In genomic region chr3:142802891-142803290, GRCh38 we compare ENCODE assay signal across 17 cellular contexts.
A peak's percentile ranks its signal among the peaks of the same experiment; 100 is the strongest.
DNase-seq lines count a peak whose midpoint lies in the region; ATAC-seq, FAIRE-seq and TF ChIP-seq lines count a peak whose summit lies in the region.
"Had no signal": no experiment of that assay in that cellular context is flagged by ENCODE, and none has a peak within 500 bp of the region (broad histone marks: within the 10 kb centered on the region; RNA-seq: fewer than 3 reads in every experiment).

No MANE protein-coding gene starts in this region.

- TF ChIP-seq CTCF in A549 (IDR thresholded peaks at IDR 0.05) = no peak
- TF ChIP-seq CTCF in PC-3 (conservative IDR thresholded peaks at IDR 0.05; ENCODE audit: low read depth, low read length) = no peak
- TF ChIP-seq CTCF in bronchial epithelial cell (IDR thresholded peaks at IDR 0.05; ENCODE audit: insufficient read depth, low read length, severe bottlenecking) = no peak

- H3K9me3 ChIP-seq in A549 (no peaks in the 10 kb centered on the region), PC-3 (ENCODE audit: low read length) (no peaks in the 10 kb centered on the region), mesenchymal stem cell (ENCODE audit: control insufficient read depth, low read length) (no peaks in the 10 kb centered on the region)
- H3K9me3 ChIP-seq: BE2C had no signal

- H3K4me2 ChIP-seq in A549 (no peak overlapping the region), PC-3 (ENCODE audit: low read length) (peak overlapping the region; percentile 34; the same call in 1 of the 2 replicates), mesenchymal stem cell (ENCODE audit: low read length, poor library complexity, severe bottlenecking) (no peak overlapping the region), mesendoderm (ENCODE audit: low read length) (no peak overlapping the region)
- H3K4me2 ChIP-seq: KMS-11 had no signal

- no peak overlapping the region for H2BK15ac ChIP-seq in mesenchymal stem cell (ENCODE audit: low read depth, poor library complexity, severe bottlenecking)
- no peak overlapping the region for H2BK15ac ChIP-seq in mesendoderm (replicated peaks; ENCODE audit: low read depth)

- H3K4ac ChIP-seq in mesenchymal stem cell (ENCODE audit: low read depth in 1 of 2, low read length in 2 of 2) (no peak overlapping the region), mesendoderm (ENCODE audit: low read depth, low read length) (no peak overlapping the region)

- H3K27me3 ChIP-seq in PC-3 (ENCODE audit: low read length) (no peaks in the 10 kb centered on the region), bronchial epithelial cell (ENCODE audit: control insufficient read depth, insufficient read depth, low read length) (no peaks in the 10 kb centered on the region), mesenchymal stem cell (ENCODE audit: control insufficient read depth in 1 of 2, insufficient read depth in 1 of 2, low read length in 2 of 2) (no peaks in the 10 kb centered on the region), mesendoderm (ENCODE audit: insufficient read depth, low read length, poor library complexity) (no peaks in the 10 kb centered on the region)
- H3K27me3 ChIP-seq: BE2C had no signal

- H2AK5ac ChIP-seq in mesenchymal stem cell (ENCODE audit: low read length, severe bottlenecking) (no peak overlapping the region), mesendoderm (ENCODE audit: low read length) (no peak overlapping the region)

- H4K8ac ChIP-seq in mesenchymal stem cell (ENCODE audit: low read length) (no peak overlapping the region), mesendoderm (ENCODE audit: low read depth, low read length) (no peak overlapping the region)

- H3K56ac ChIP-seq in mesendoderm (ENCODE audit: low read length) = no peak overlapping the region

- no peak overlapping the region for H3K14ac ChIP-seq in mesenchymal stem cell (ENCODE audit: low read length in 2 of 2)

- H3K27ac ChIP-seq in A549 (no peak overlapping the region), PC-3 (ENCODE audit: low read length) (peak overlapping the region; percentile 50), mesenchymal stem cell (ENCODE audit: low read length, poor library complexity, severe bottlenecking) (no peak overlapping the region), mesendoderm (ENCODE audit: low read depth, low read length) (no peak overlapping the region)
- H3K27ac ChIP-seq: KMS-11 had no signal

- H4K91ac ChIP-seq in mesenchymal stem cell (ENCODE audit: low read length) = no peak overlapping the region

- no peak overlapping the region for H2BK5ac ChIP-seq in mesenchymal stem cell (ENCODE audit: low read depth, low read length, poor library complexity, severe bottlenecking)
- H2BK5ac ChIP-seq in mesendoderm (ENCODE audit: low read length) = no peak overlapping the region

- FAIRE-seq in A549 (lab: Jason Lieb, UNC) = peak; percentile 70
- no peak for FAIRE-seq in bronchial epithelial cell (lab: Jason Lieb, UNC)

- no peak overlapping the region for H2BK120ac ChIP-seq in mesenchymal stem cell (ENCODE audit: low read depth, low read length)
- H2BK120ac ChIP-seq in mesendoderm (ENCODE audit: low read depth, low read length) = no peak overlapping the region

- TF ChIP-seq RAD21 in A549 (conservative IDR thresholded peaks at IDR 0.05 in 1 of 2, IDR thresholded peaks at IDR 0.05 in 1 of 2) = no peak

- BruUV-seq in PC-3 (replicated peaks; lab: Mats Ljungman, UMichigan) = no TSS peak

- no peak overlapping the region for H3K18ac ChIP-seq in mesenchymal stem cell (ENCODE audit: low read depth in 1 of 2, low read length in 2 of 2)
- no peak overlapping the region for H3K18ac ChIP-seq in mesendoderm (ENCODE audit: low read length)

- no peaks in the 10 kb centered on the region for H3K79me2 ChIP-seq in PC-3 (ENCODE audit: low read length)
- H3K79me2 ChIP-seq in mesendoderm (ENCODE audit: control insufficient read depth, insufficient read depth, low read length) = no peaks in the 10 kb centered on the region

- 61% methylated on average over 1 of the region's 1 CpG for WGBS in A549 (ENCODE audit: missing lambda C conversion rate)
- WGBS in mesenchymal stem cell = 77% methylated on average over 1 of the region's 1 CpG
- WGBS in mesendoderm (ENCODE audit: extremely low coverage, insufficient coverage, low lambda C conversion rate) = no CpG with 5 or more reads among the region's 1 CpG

- H3K4me3 ChIP-seq in A549 = no peak overlapping the region
- H3K4me3 ChIP-seq in PC-3 (ENCODE audit: low read length) = no peak overlapping the region
- H3K4me3 ChIP-seq in bronchial epithelial cell (ENCODE audit: low read depth, low read length) = no peak overlapping the region
- H3K4me3 ChIP-seq in mesenchymal stem cell (ENCODE audit: insufficient read depth in 1 of 2, low read depth in 1 of 2, low read length in 2 of 2) = no peak overlapping the region
- H3K4me3 ChIP-seq in mesendoderm (ENCODE audit: low read length) = no peak overlapping the region

- H3K36me3 ChIP-seq in PC-3 (ENCODE audit: low read depth, low read length) = no peaks in the 10 kb centered on the region
- H3K36me3 ChIP-seq in bronchial epithelial cell (ENCODE audit: control insufficient read depth, insufficient read depth, low read length) = no peaks in the 10 kb centered on the region
- H3K36me3 ChIP-seq in mesenchymal stem cell (ENCODE audit: control insufficient read depth in 1 of 2, insufficient read depth in 2 of 2, low read depth in 1 of 2, low read length in 2 of 2) = peaks cover 4 to 46% of the 10 kb centered on the region in 2 experiments
- H3K36me3 ChIP-seq in mesendoderm (ENCODE audit: control insufficient read depth, insufficient read depth, low read length) = no peaks in the 10 kb centered on the region

- H4K20me1 ChIP-seq in PC-3 (ENCODE audit: low read length) = no peaks in the 10 kb centered on the region

- intact Hi-C loops in PC-3 (cut with micrococcal nuclease) = no loop called here

- H3K4me1 ChIP-seq in A549 (peaks cover 10% of the 10 kb centered on the region; the same call in 2 of the 3 replicates), PC-3 (ENCODE audit: insufficient read depth, low read length) (peaks cover 18% of the 10 kb centered on the region), mesenchymal stem cell (ENCODE audit: control insufficient read depth, insufficient read depth, low read depth, low read length) (no peaks in the 10 kb centered on the region), mesendoderm (ENCODE audit: control insufficient read depth, low read depth, low read length) (no peaks in the 10 kb centered on the region)
- H3K4me1 ChIP-seq: BE2C had no signal

- no peaks in the 10 kb centered on the region for H3F3A ChIP-seq in PC-3 (ENCODE audit: low read length, unreplicated experiment)

- CTCF ChIA-PET in A549 (lab: Yijun Ruan, JAX) (interaction anchor here (1.7 kb wide), 1 partner anchor 33 kb away, joined by 3 read pairs; no protein-coding TSS in a partner anchor), PC-3 (lab: Charles Lee) (interaction anchor here (0.7 kb wide), 1 partner anchor 871 kb away, joined by 3 read pairs; no protein-coding TSS in a partner anchor)

- POLR2A ChIA-PET in A549 (lab: Yijun Ruan, JAX) = no interaction called here
- POLR2A ChIA-PET in PC-3 (lab: Charles Lee; ENCODE audit: unreplicated experiment) = no interaction called here

- TF ChIP-seq POLR2A in A549 (IDR thresholded peaks at IDR 0.05; ENCODE audit: low read length) = no peak

- no peak overlapping the region for H3K23ac ChIP-seq in mesenchymal stem cell (ENCODE audit: low read length in 2 of 2)
- no peak overlapping the region for H3K23ac ChIP-seq in mesendoderm (ENCODE audit: low read length)

- TF ChIP-seq EP300 in A549 (IDR thresholded peaks at IDR 0.05) = no peak

- ATAC-seq in A549 = peak; percentile 42 to 47; a peak in 4 of 6 replicates
- ATAC-seq in PC-3 = peak; percentile 94

- H2AFZ ChIP-seq in PC-3 (ENCODE audit: low read length) = no peak overlapping the region
- H2AFZ ChIP-seq in mesenchymal stem cell (ENCODE audit: low read depth, low read length) = no peak overlapping the region

- no peak overlapping the region for H4K5ac ChIP-seq in mesendoderm (ENCODE audit: low read length)

- no peaks in the 10 kb centered on the region for H3K9me2 ChIP-seq in PC-3 (replicated peaks; ENCODE audit: low read length)

- no peak overlapping the region for H2BK12ac ChIP-seq in mesenchymal stem cell (ENCODE audit: low read length in 2 of 2)

- DNase-seq in A549 (ENCODE audit: low read depth in 1 of 2, low spot score in 1 of 2) (no peak), PC-3 (peak; percentile 39), bronchial epithelial cell (ENCODE audit: low read depth) (peak; percentile 2), mesenchymal stem cell (peak; percentile 4), NCI-H526 treated with DMSO at 0.1 percent for 48 hours (lab: John Stamatoyannopoulos, UW) (no peak), NCI-H2196 treated with DMSO at 0.1 percent for 48 hours (lab: John Stamatoyannopoulos, UW; ENCODE audit: unreplicated experiment) (no peak), mesendoderm (no peak)
- DNase-seq: BE2C; CD4-positive, CD25-positive, alpha-beta regulatory T cell; DMS79; H7; NCI-H1105; NCI-H146; NCI-H2029; NCI-H524 treated with DMSO at 0.1 percent for 48 hours; Right ventricle myocardium superior had no signal

- H3K9ac ChIP-seq in PC-3 (ENCODE audit: low read length) (no peak overlapping the region), mesenchymal stem cell (ENCODE audit: low read length) (no peak overlapping the region), mesendoderm (ENCODE audit: low read length) (no peak overlapping the region)
- H3K9ac ChIP-seq: KMS-11 had no signal

- no peaks in the 10 kb centered on the region for H3K79me1 ChIP-seq in mesenchymal stem cell (replicated peaks; ENCODE audit: low read length, poor library complexity, severe bottlenecking)
- H3K79me1 ChIP-seq in mesendoderm (ENCODE audit: low read length) = no peaks in the 10 kb centered on the region

TF ChIP-seq in A549, 52 proteins besides CTCF, POLR2A, EP300 and RAD21:
- no peak for TF ChIP-seq FOSB (CRISPR knock-in tag; IDR thresholded peaks at IDR 0.05)
- TF ChIP-seq CHD2 (IDR thresholded peaks at IDR 0.05; ENCODE audit: low read length, partially characterized antibody) = no peak

Comparison
In these comparisons a context has a peak if more than half of its experiments do, and no peak if none do; other contexts are left out.
1. DNase-seq: peak in PC-3 (single experiment), bronchial epithelial cell (single experiment) and mesenchymal stem cell (single experiment); none in A549 (0 of 2), NCI-H526 treated with DMSO at 0.1 percent for 48 hours (single experiment), NCI-H2196 treated with DMSO at 0.1 percent for 48 hours (single experiment) and mesendoderm (single experiment).